Comparison of ENCODE assay signal across 15 cellular contexts in genomic region chr9:70502690-70503089, GRCh38.
"Had no signal": no experiment of that assay in that cellular context is flagged by ENCODE, and none has a peak within 500 bp of the region (broad histone marks: within the 10 kb centered on the region; RNA-seq: fewer than 3 reads in every experiment).

No MANE protein-coding gene starts in this region.

- H3K27ac ChIP-seq: breast epithelium, dorsolateral prefrontal cortex, hepatocyte, neutrophil had no signal

- H3K9me3 ChIP-seq: breast epithelium, neutrophil had no signal

- DNase-seq: activated CD4-positive, alpha-beta T cell treated with anti-CD3 and anti-CD28 coated beads for 1 hour; activated CD4-positive, alpha-beta T cell treated with anti-CD3 and anti-CD28 coated beads, Interleukin-2, amount 50 U/mL, for 48 hours; activated CD8-positive, alpha-beta memory T cell treated with anti-CD3 and anti-CD28 coated beads, Interleukin-2, amount 10 ng/mL, durations not matched to agents 7 days and 5 days; activated effector memory CD4-positive, alpha-beta T cell treated with Interleukin-2 at 50 U/mL for 16 hours; activated T-cell treated with anti-CD3 and anti-CD28 coated beads, Interleukin-2, amount 50 U/mL, for 24 hours; dorsolateral prefrontal cortex; foreskin melanocyte; naive thymus-derived CD8-positive, alpha-beta T cell; posterior cingulate gyrus; substantia nigra had no signal

- H3K36me3 ChIP-seq: breast epithelium, neutrophil had no signal

- H3K79me2 ChIP-seq: hepatocyte had no signal

- H3K4me3 ChIP-seq: breast epithelium, dorsolateral prefrontal cortex, hepatocyte had no signal

- H2AFZ ChIP-seq: hepatocyte had no signal

- ATAC-seq: activated CD8-positive, alpha-beta memory T cell treated with anti-CD3 and anti-CD28 coated beads, Interleukin-2, amount 10 ng/mL, durations not matched to agents 7 days and 5 days; activated naive CD4-positive, alpha-beta T cell treated with anti-CD3 and anti-CD28 coated beads, Interleukin-2, amount 50 U/mL, for 72 hours; naive thymus-derived CD8-positive, alpha-beta T cell; stimulated activated effector memory CD8-positive, alpha-beta T cell treated with anti-CD3 and anti-CD28 coated beads, Interleukin-12 subunit alpha, Interleukin-12 subunit beta, amount 100 ng/mL, for 72 hours had no signal

- H3K27me3 ChIP-seq: breast epithelium, dorsolateral prefrontal cortex, hepatocyte, neutrophil had no signal

- H3K4me1 ChIP-seq: breast epithelium had no signal

- H3K4me2 ChIP-seq: hepatocyte had no signal
